ENCODE assay signal across 3 cellular contexts in the genomic region with DNA sequence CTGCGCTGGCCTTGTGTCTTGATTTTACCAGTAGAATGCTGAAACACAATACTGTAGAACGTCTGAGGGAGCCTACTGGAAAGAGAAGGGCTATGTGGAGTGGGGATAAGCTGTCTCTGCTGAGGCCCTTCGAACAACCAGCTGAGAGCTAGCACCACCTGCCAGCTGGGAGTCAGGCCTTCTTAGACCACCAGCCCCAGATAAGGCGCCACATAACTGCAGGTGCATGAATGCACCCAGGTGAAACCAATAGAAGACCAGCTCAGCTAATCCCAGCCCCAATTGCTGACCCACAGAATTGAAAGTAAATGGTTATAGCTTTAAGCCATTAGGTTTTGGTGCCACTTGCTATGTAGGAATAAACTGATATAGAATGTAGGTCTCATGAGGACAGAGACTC.
"Had no signal": no experiment of that assay in that cellular context is flagged by ENCODE, and none has a peak within 500 bp of the region (broad histone marks: within the 10 kb centered on the region; RNA-seq: fewer than 3 reads in every experiment).

No MANE protein-coding gene starts in this region.

- DNase-seq: GDM1, GF-D8 had no signal

- H3K4me3 ChIP-seq: GM12878 had no signal

- ATAC-seq: GM12878 had no signal
